ENCODE assay signal across 12 cellular contexts in the genomic region with DNA sequence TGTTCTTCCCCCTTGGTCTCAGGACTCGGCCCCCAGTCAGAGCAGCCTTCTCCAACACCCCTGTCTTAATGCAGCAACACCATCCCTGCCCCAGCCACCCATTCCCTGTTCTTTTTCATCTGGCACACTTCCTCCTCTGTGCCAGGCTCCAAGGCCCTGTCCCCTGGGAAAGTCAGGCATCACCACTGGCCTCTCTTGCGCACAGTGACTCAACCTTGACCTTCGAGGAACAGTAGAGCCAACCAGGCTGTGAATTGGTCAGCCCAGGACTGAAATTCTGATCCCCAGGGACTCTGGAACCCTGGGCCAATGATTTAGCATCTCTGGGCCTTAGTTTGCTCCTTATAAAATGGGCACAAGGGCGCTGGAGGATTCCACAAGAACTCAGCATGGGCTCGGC. TPM values are rescaled to one million over a fixed set of nuclear protein-coding genes. Genes with fewer than 3 reads are reported as not detected.
A peak's percentile ranks its signal among the peaks of the same experiment; 100 is the strongest.
DNase-seq lines count a peak whose midpoint lies in the region; ATAC-seq and TF ChIP-seq lines count a peak whose summit lies in the region.
"Had no signal": no experiment of that assay in that cellular context is flagged by ENCODE, and none has a peak within 500 bp of the region (broad histone marks: within the 10 kb centered on the region; RNA-seq: fewer than 3 reads in every experiment).

No MANE protein-coding gene starts in this region.

- H4K91ac ChIP-seq in mesenchymal stem cell (ENCODE audit: low read length), result peak overlapping the region; percentile 96

- peaks cover 43% of the 10 kb centered on the region for H3K79me1 ChIP-seq in mesenchymal stem cell (replicated peaks; ENCODE audit: low read length, poor library complexity, severe bottlenecking)

- H3K4me3 Mint-ChIP-seq in activated naive CD8-positive, alpha-beta T cell treated with anti-CD3 and anti-CD28 coated beads for 36 hours, result no peak overlapping the region
- H3K4me3 Mint-ChIP-seq in chondrocyte (ENCODE audit: unreplicated experiment), result no peak overlapping the region
- H3K4me3 Mint-ChIP-seq: neural crest cell had no signal

- H3K27me3 ChIP-seq in left ventricle myocardium inferior (ENCODE audit: low read depth), result no peaks in the 10 kb centered on the region
- no peaks in the 10 kb centered on the region for H3K27me3 ChIP-seq in mesenchymal stem cell (ENCODE audit: control insufficient read depth in 1 of 2, insufficient read depth in 1 of 2, low read length in 2 of 2)
- no peaks in the 10 kb centered on the region for H3K27me3 ChIP-seq in upper lobe of left lung
- H3K27me3 ChIP-seq: uterus had no signal

- H3K4me1 Mint-ChIP-seq in activated naive CD8-positive, alpha-beta T cell treated with anti-CD3 and anti-CD28 coated beads for 36 hours, result peaks cover 64% of the 10 kb centered on the region
- peaks cover 35% of the 10 kb centered on the region for H3K4me1 Mint-ChIP-seq in chondrocyte (ENCODE audit: low read depth)

- WGBS in mesenchymal stem cell, result 86% methylated on average over 5 of the region's 5 CpGs
- 88 to 95% methylated on average over 5 of the region's 5 CpGs for WGBS in upper lobe of left lung, 2 donors

- peak overlapping the region; percentile 39 for H2BK120ac ChIP-seq in mesenchymal stem cell (ENCODE audit: low read depth, low read length)

- H3K27ac ChIP-seq in left ventricle myocardium inferior (replicated peaks) (peak overlapping the region; percentile 95), mesenchymal stem cell (ENCODE audit: low read length, poor library complexity, severe bottlenecking) (no peak overlapping the region), upper lobe of left lung (peak overlapping the region; percentile 59 to 97 (median 80))
- H3K27ac ChIP-seq: uterus had no signal

- peak overlapping the region; percentile 26 for H3K9ac ChIP-seq in mesenchymal stem cell (ENCODE audit: low read length)

- peak overlapping the region; percentile 5 for H2AK5ac ChIP-seq in mesenchymal stem cell (ENCODE audit: low read length, severe bottlenecking)

- TF ChIP-seq EP300 in upper lobe of left lung (IDR thresholded peaks at IDR 0.05), result no peak

- no peaks in the 10 kb centered on the region for H3K9me3 Mint-ChIP-seq in activated naive CD8-positive, alpha-beta T cell treated with anti-CD3 and anti-CD28 coated beads for 36 hours
- no peaks in the 10 kb centered on the region for H3K9me3 Mint-ChIP-seq in chondrocyte (ENCODE audit: low read depth)
- H3K9me3 Mint-ChIP-seq: neural crest cell had no signal

- H3K27ac Mint-ChIP-seq in activated naive CD8-positive, alpha-beta T cell treated with anti-CD3 and anti-CD28 coated beads for 36 hours, result peak overlapping the region; percentile 92
- H3K27ac Mint-ChIP-seq in chondrocyte (ENCODE audit: unreplicated experiment), result no peak overlapping the region

- TF ChIP-seq CTCF in left ventricle myocardium inferior (IDR thresholded peaks at IDR 0.05; ENCODE audit: borderline replicate concordance) (no peak), upper lobe of left lung (IDR thresholded peaks at IDR 0.05) (no peak), chondrocyte (IDR thresholded peaks at IDR 0.05) (no peak)

- DNase-seq in left ventricle myocardium inferior (no peak), Right ventricle myocardium superior (no peak), mesenchymal stem cell (no peak), upper lobe of left lung (no peak), chondrocyte (ENCODE audit: low spot score) (no peak), D341Med (ENCODE audit: low spot score) (no peak)
- DNase-seq in activated naive CD8-positive, alpha-beta T cell treated with anti-CD3 and anti-CD28 coated beads for 36 hours, result no peak
- DNase-seq: MV-4-11, SW 1271, uterus had no signal

- H3K9me3 ChIP-seq in left ventricle myocardium inferior (replicated peaks) (no peaks in the 10 kb centered on the region), mesenchymal stem cell (ENCODE audit: control insufficient read depth, low read length) (no peaks in the 10 kb centered on the region), upper lobe of left lung (no peaks in the 10 kb centered on the region)
- H3K9me3 ChIP-seq: uterus had no signal

- peak overlapping the region in 1 of 2 experiments; percentile 5 for H3K14ac ChIP-seq in mesenchymal stem cell (ENCODE audit: low read length in 2 of 2)

- H2BK5ac ChIP-seq in mesenchymal stem cell (ENCODE audit: low read depth, low read length, poor library complexity, severe bottlenecking), result no peak overlapping the region

- peak overlapping the region; percentile 73 for H2BK15ac ChIP-seq in mesenchymal stem cell (ENCODE audit: low read depth, poor library complexity, severe bottlenecking)

- H2AFZ ChIP-seq in mesenchymal stem cell (ENCODE audit: low read depth, low read length), result no peak overlapping the region

- H3K23ac ChIP-seq in mesenchymal stem cell (ENCODE audit: low read length in 2 of 2), result no peak overlapping the region

- H3K4me3 ChIP-seq in left ventricle myocardium inferior, result no peak overlapping the region
- no peak overlapping the region for H3K4me3 ChIP-seq in mesenchymal stem cell (ENCODE audit: insufficient read depth in 1 of 2, low read depth in 1 of 2, low read length in 2 of 2)
- no peak overlapping the region for H3K4me3 ChIP-seq in upper lobe of left lung
- H3K4me3 ChIP-seq: uterus had no signal

- H3K4me1 ChIP-seq in left ventricle myocardium inferior (peaks cover 95% of the 10 kb centered on the region), mesenchymal stem cell (ENCODE audit: control insufficient read depth, insufficient read depth, low read depth, low read length) (peaks cover 53% of the 10 kb centered on the region), upper lobe of left lung (peaks cover 61 to 73% (median 66%) of the 10 kb centered on the region in 4 donors)

- intact Hi-C loops in left ventricle myocardium inferior (cut with micrococcal nuclease), result no loop called here
- intact Hi-C loops in Right ventricle myocardium superior (cut with DNase I), result no loop called here

- no peak overlapping the region for H3K4me2 ChIP-seq in mesenchymal stem cell (ENCODE audit: low read length, poor library complexity, severe bottlenecking)

- H3K36me3 ChIP-seq in left ventricle myocardium inferior (no peaks in the 10 kb centered on the region), mesenchymal stem cell (ENCODE audit: control insufficient read depth in 1 of 2, insufficient read depth in 2 of 2, low read depth in 1 of 2, low read length in 2 of 2) (peaks cover 0 to 41% of the 10 kb centered on the region in 2 experiments), upper lobe of left lung (no peaks in the 10 kb centered on the region)
- H3K36me3 ChIP-seq: uterus had no signal

- peak overlapping the region; percentile 6 to 7 for H3K4ac ChIP-seq in mesenchymal stem cell (ENCODE audit: low read depth in 1 of 2, low read length in 2 of 2)

- peaks cover 11% of the 10 kb centered on the region for H3K36me3 Mint-ChIP-seq in activated naive CD8-positive, alpha-beta T cell treated with anti-CD3 and anti-CD28 coated beads for 36 hours
- no peaks in the 10 kb centered on the region for H3K36me3 Mint-ChIP-seq in chondrocyte (ENCODE audit: low read depth)

- H3K18ac ChIP-seq in mesenchymal stem cell (ENCODE audit: low read depth in 1 of 2, low read length in 2 of 2), result peak overlapping the region; percentile 5 to 57

- no peaks in the 10 kb centered on the region for H3K27me3 Mint-ChIP-seq in activated naive CD8-positive, alpha-beta T cell treated with anti-CD3 and anti-CD28 coated beads for 36 hours
- H3K27me3 Mint-ChIP-seq in chondrocyte (ENCODE audit: low read depth), result peaks cover 9% of the 10 kb centered on the region

- H2BK12ac ChIP-seq in mesenchymal stem cell (ENCODE audit: low read length in 2 of 2), result peak overlapping the region; percentile 61 to 82

- H4K8ac ChIP-seq in mesenchymal stem cell (ENCODE audit: low read length), result peak overlapping the region; percentile 19

- ATAC-seq in Right ventricle myocardium superior (ENCODE audit: poor library complexity) (no peak), upper lobe of left lung (ENCODE audit: low FRiP score in 2 of 2) (no peak), HG02870 (IDR thresholded peaks at IDR 0.05; ENCODE audit: unreplicated experiment) (no peak)

- TF ChIP-seq POLR2A in upper lobe of left lung (IDR thresholded peaks at IDR 0.05), result no peak

RNA-seq across cellular contexts. Expression of a gene that starts 10.5 kb away (rescaled TPM):
- total RNA-seq in left ventricle myocardium inferior (24.6 TPM), Right ventricle myocardium superior (33.1 TPM), upper lobe of left lung (100 to 1,000 TPM in 3 of 6 donors, 10 to 100 TPM in 3; 57.1 to 117 (median 88.9) TPM), chondrocyte (16.1 to 19.0 TPM (median 17.5 TPM) in 3 replicates)
- 10 to 100 TPM; 50.3 to 51.9 TPM for total RNA-seq in activated naive CD8-positive, alpha-beta T cell treated with anti-CD3 and anti-CD28 coated beads for 36 hours
- 30.8 TPM for polyA plus RNA-seq in mesenchymal stem cell (2013, experiment 1 of 2)
- polyA plus RNA-seq in mesenchymal stem cell (2013, experiment 2 of 2), result 27.5 TPM

RNA-seq across cellular contexts. Expression of a gene that starts 32.2 kb away (rescaled TPM):
- 6.3 TPM for total RNA-seq in left ventricle myocardium inferior
- total RNA-seq in Right ventricle myocardium superior, result 6.4 TPM
- 1 to 10 TPM; 1.6 to 2.9 TPM for total RNA-seq in activated naive CD8-positive, alpha-beta T cell treated with anti-CD3 and anti-CD28 coated beads for 36 hours
- polyA plus RNA-seq in mesenchymal stem cell (2013, experiment 1 of 2), result 15.3 TPM
- polyA plus RNA-seq in mesenchymal stem cell (2013, experiment 2 of 2), result 14.4 TPM
- 10 to 100 TPM in 5 of 6 donors, 1 to 10 TPM in 1; 9.1 to 71.2 (median 36.0) TPM for total RNA-seq in upper lobe of left lung
- total RNA-seq in chondrocyte, result 2.1 to 8.1 TPM (median 5.8 TPM) in 3 replicates
